In genomic region chr7:12067156-12067831, GRCh38 we compare ENCODE assay signal across 8 cellular contexts.
A peak's percentile ranks its signal among the peaks of the same experiment; 100 is the strongest.
DNase-seq lines count a peak whose midpoint lies in the region; ATAC-seq and TF ChIP-seq lines count a peak whose summit lies in the region.

No MANE protein-coding gene starts in this region.

- peak; percentile 12 for DNase-seq in GM12864 (ENCODE audit: low read depth)
- DNase-seq in HCT116 (ENCODE audit: low read depth, low spot score) = peak; percentile 58
- DNase-seq in NCI-H1092 treated with DMSO at 0.1 percent for 48 hours (lab: John Stamatoyannopoulos, UW) = peak; percentile 64
- DNase-seq in T-helper 2 cell = peak in 4 of 5 experiments; percentile 18 to 54 (median 34)
- peak; percentile 57 for DNase-seq in astrocyte of the spinal cord (ENCODE audit: low read depth, low spot score)
- peak; percentile 72 for DNase-seq in iris pigment epithelial cell (ENCODE audit: low read depth)
- peak; percentile 53 for DNase-seq in stimulated activated CD4-positive, alpha-beta T cell treated with anti-CD3 and anti-CD28 coated beads, Interleukin-2, amount 100 ng/mL, for 4 hours (ENCODE audit: low read depth)
- no peak for DNase-seq in GOT3 (lab: John Stamatoyannopoulos, UW)

- H3K79me2 ChIP-seq in HCT116 (ENCODE audit: insufficient read depth, low read length) = no peaks in the 10 kb centered on the region

- TF ChIP-seq POLR2A in HCT116 (IDR thresholded peaks at IDR 0.05; ENCODE audit: borderline replicate concordance, extremely low read depth, insufficient read depth, insufficient read length) = no peak

- intact Hi-C loops in HCT116 (cut with micrococcal nuclease) = loop anchor here (1.0 to 5.0 kb wide), 5 partner anchors 232 to 640 kb away; no protein-coding TSS in a partner anchor

- no peaks in the 10 kb centered on the region for H4K20me1 ChIP-seq in HCT116 (ENCODE audit: insufficient read depth)

- peak overlapping the region; percentile 64 for H3K4me2 ChIP-seq in HCT116 (ENCODE audit: low read length)

- H3K36me3 ChIP-seq in HCT116 (ENCODE audit: control insufficient read depth in 1 of 2, insufficient read depth in 2 of 2, low read length in 2 of 2) = no peaks in the 10 kb centered on the region

- peaks cover 0 to 31% of the 10 kb centered on the region in 2 experiments; a peak in 2 of 4 replicates for H3K4me1 ChIP-seq in HCT116 (ENCODE audit: control insufficient read depth in 1 of 2, insufficient read depth in 2 of 2, low read length in 2 of 2)

- no peaks in the 10 kb centered on the region for H3K27me3 ChIP-seq in HCT116 (ENCODE audit: insufficient read depth, low read length)

- POLR2A ChIA-PET in HCT116 (lab: Charles Lee) = no interaction called here

- CTCF ChIA-PET in HCT116 (lab: Charles Lee) = interaction anchor here (1.7 kb wide), 1 partner anchor 423 kb away, joined by 6 read pairs; no protein-coding TSS in a partner anchor

- TF ChIP-seq RAD21 in HCT116 (IDR thresholded peaks at IDR 0.05; ENCODE audit: low read depth) = peak; percentile 89

- peak overlapping the region; percentile 38 for H2AFZ ChIP-seq in HCT116 (ENCODE audit: low read depth, low read length, poor library complexity, severe bottlenecking)

- no peak overlapping the region for H3K27ac ChIP-seq in HCT116 (ENCODE audit: low read depth, low read length)

- no peaks in the 10 kb centered on the region for H3K9me3 ChIP-seq in HCT116 (ENCODE audit: control insufficient read depth in 1 of 2, insufficient read depth in 1 of 2, low read depth in 1 of 2, low read length in 2 of 2)

- RAD21 ChIA-PET in HCT116 (lab: Charles Lee; ENCODE audit: low non-redundant PET in 1 of 2, low total read pairs in 2 of 2, uncharacterized antibody in 2 of 2, unreplicated experiment in 2 of 2) = no interaction called here

- no TSS peak for BruUV-seq in HCT116 (replicated peaks; lab: Mats Ljungman, UMichigan)

- H3K9me2 ChIP-seq in HCT116 (ENCODE audit: insufficient read depth) = no peaks in the 10 kb centered on the region

- TF ChIP-seq CTCF in GM12864 (IDR thresholded peaks at IDR 0.05; ENCODE audit: low read depth, low read length, missing control alignments) (peak; percentile 68), HCT116 (IDR thresholded peaks at IDR 0.05 in 2 of 3, conservative IDR thresholded peaks at IDR 0.05 in 1 of 3; ENCODE audit: borderline replicate concordance in 1 of 3, insufficient read depth in 1 of 3, low read depth in 2 of 3, low read length in 2 of 3) (peak; percentile 65 to 74 (median 68)), astrocyte of the spinal cord (IDR thresholded peaks at IDR 0.05; ENCODE audit: low read depth, low read length) (peak; percentile 76)

- in situ Hi-C loops in astrocyte of the spinal cord (cut with HindIII; ENCODE audit: low sequenced_read_pairs) = no loop called here

- peak; percentile 71 for ATAC-seq in HCT116

- H3K4me3 ChIP-seq in GM12864 (ENCODE audit: low read depth, low read length) (no peak overlapping the region), HCT116 (replicated peaks in 1 of 2; ENCODE audit: low read depth in 1 of 2, low read length in 2 of 2) (peak overlapping the region in 1 of 2 experiments; percentile 20; a peak in 1 of 4 replicates), astrocyte of the spinal cord (ENCODE audit: low read depth, low read length) (no peak overlapping the region)

- peak overlapping the region; percentile 21; the same call in 1 of the 2 replicates for H3K9ac ChIP-seq in HCT116 (ENCODE audit: low read length)

TF ChIP-seq in HCT116, 20 proteins besides CTCF, POLR2A, EP300 and RAD21:
- TF ChIP-seq SP1 (IDR thresholded peaks at IDR 0.05; ENCODE audit: low read depth) (no peak), JUND (IDR thresholded peaks at IDR 0.05) (no peak), ELF1 (IDR thresholded peaks at IDR 0.05; ENCODE audit: borderline replicate concordance, low read depth) (no peak), EZH2phosphoT487 (IDR thresholded peaks at IDR 0.05; ENCODE audit: borderline replicate concordance) (no peak), SIN3A (IDR thresholded peaks at IDR 0.05; ENCODE audit: low read depth) (no peak), FOSL1 (IDR thresholded peaks at IDR 0.05; ENCODE audit: low read depth) (no peak), EGR1 (IDR thresholded peaks at IDR 0.05; ENCODE audit: low read depth) (no peak), ZFX (IDR thresholded peaks at IDR 0.05) (no peak)
- TF ChIP-seq, protein P1, sequence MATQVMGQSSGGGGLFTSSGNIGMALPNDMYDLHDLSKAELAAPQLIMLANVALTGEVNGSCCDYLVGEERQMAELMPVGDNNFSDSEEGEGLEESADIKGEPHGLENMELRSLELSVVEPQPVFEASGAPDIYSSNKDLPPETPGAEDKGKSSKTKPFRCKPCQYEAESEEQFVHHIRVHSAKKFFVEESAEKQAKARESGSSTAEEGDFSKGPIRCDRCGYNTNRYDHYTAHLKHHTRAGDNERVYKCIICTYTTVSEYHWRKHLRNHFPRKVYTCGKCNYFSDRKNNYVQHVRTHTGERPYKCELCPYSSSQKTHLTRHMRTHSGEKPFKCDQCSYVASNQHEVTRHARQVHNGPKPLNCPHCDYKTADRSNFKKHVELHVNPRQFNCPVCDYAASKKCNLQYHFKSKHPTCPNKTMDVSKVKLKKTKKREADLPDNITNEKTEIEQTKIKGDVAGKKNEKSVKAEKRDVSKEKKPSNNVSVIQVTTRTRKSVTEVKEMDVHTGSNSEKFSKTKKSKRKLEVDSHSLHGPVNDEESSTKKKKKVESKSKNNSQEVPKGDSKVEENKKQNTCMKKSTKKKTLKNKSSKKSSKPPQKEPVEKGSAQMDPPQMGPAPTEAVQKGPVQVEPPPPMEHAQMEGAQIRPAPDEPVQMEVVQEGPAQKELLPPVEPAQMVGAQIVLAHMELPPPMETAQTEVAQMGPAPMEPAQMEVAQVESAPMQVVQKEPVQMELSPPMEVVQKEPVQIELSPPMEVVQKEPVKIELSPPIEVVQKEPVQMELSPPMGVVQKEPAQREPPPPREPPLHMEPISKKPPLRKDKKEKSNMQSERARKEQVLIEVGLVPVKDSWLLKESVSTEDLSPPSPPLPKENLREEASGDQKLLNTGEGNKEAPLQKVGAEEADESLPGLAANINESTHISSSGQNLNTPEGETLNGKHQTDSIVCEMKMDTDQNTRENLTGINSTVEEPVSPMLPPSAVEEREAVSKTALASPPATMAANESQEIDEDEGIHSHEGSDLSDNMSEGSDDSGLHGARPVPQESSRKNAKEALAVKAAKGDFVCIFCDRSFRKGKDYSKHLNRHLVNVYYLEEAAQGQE (IDR thresholded peaks at IDR 0.05; ENCODE audit: low read depth) = no peak
- TF ChIP-seq, protein P2, sequence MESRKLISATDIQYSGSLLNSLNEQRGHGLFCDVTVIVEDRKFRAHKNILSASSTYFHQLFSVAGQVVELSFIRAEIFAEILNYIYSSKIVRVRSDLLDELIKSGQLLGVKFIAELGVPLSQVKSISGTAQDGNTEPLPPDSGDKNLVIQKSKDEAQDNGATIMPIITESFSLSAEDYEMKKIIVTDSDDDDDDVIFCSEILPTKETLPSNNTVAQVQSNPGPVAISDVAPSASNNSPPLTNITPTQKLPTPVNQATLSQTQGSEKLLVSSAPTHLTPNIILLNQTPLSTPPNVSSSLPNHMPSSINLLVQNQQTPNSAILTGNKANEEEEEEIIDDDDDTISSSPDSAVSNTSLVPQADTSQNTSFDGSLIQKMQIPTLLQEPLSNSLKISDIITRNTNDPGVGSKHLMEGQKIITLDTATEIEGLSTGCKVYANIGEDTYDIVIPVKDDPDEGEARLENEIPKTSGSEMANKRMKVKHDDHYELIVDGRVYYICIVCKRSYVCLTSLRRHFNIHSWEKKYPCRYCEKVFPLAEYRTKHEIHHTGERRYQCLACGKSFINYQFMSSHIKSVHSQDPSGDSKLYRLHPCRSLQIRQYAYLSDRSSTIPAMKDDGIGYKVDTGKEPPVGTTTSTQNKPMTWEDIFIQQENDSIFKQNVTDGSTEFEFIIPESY (IDR thresholded peaks at IDR 0.05; ENCODE audit: extremely low read depth, insufficient replicate concordance, low read length) = no peak
